ENCODE assay signal across 8 cellular contexts in genomic region chr14:61567838-61568571, GRCh38.
DNase-seq lines count a peak whose midpoint lies in the region; TF ChIP-seq lines count a peak whose summit lies in the region.

No MANE protein-coding gene starts in this region.

- H3K27me3 ChIP-seq in neutrophil (no peaks in the 10 kb centered on the region), A673 (replicated peaks; ENCODE audit: insufficient read depth, low read depth, low read length, poor library complexity) (no peaks in the 10 kb centered on the region)

- peaks cover 76 to 80% of the 10 kb centered on the region in 2 experiments for H3K4me1 ChIP-seq in neutrophil (ENCODE audit: control insufficient read depth in 1 of 2, insufficient read depth in 1 of 2, low read depth in 1 of 2, low read length in 1 of 2)
- H3K4me1 ChIP-seq in A673 (ENCODE audit: insufficient read depth, low read length, poor library complexity, severe bottlenecking) = no peaks in the 10 kb centered on the region

- H3K9me3 ChIP-seq in neutrophil (no peaks in the 10 kb centered on the region), A673 (ENCODE audit: low read depth, low read length, poor library complexity, severe bottlenecking) (no peaks in the 10 kb centered on the region)

- H3K4me3 ChIP-seq in NB4 (ENCODE audit: low read depth, low read length) = peak overlapping the region; percentile 62
- H3K4me3 ChIP-seq in neutrophil (ENCODE audit: low read depth in 1 of 2, low read length in 1 of 2) = peak overlapping the region; percentile 54 to 55
- no peak overlapping the region for H3K4me3 ChIP-seq in A673 (ENCODE audit: low read depth, low read length, poor library complexity, severe bottlenecking)

- H3K36me3 Mint-ChIP-seq in activated naive CD4-positive, alpha-beta T cell treated with anti-CD3 and anti-CD28 coated beads for 36 hours (ENCODE audit: low read depth) = peaks cover 3% of the 10 kb centered on the region

- H3K9me3 Mint-ChIP-seq in activated naive CD4-positive, alpha-beta T cell treated with anti-CD3 and anti-CD28 coated beads for 36 hours = peaks cover 6% of the 10 kb centered on the region

- peak overlapping the region; percentile 99 for H3K27ac ChIP-seq in epithelial cell of prostate
- peak overlapping the region; percentile 97 for H3K27ac ChIP-seq in neutrophil
- H3K27ac ChIP-seq in A673 (ENCODE audit: low read depth, low read length, poor library complexity, severe bottlenecking) = no peak overlapping the region

- TF ChIP-seq CTCF in NB4 (IDR thresholded peaks at IDR 0.05; ENCODE audit: low read depth, low read length) (no peak), neutrophil (IDR thresholded peaks at IDR 0.05) (no peak), A673 (conservative IDR thresholded peaks at IDR 0.05; ENCODE audit: low read depth, low read length) (no peak)

- H3K4me1 Mint-ChIP-seq in activated naive CD4-positive, alpha-beta T cell treated with anti-CD3 and anti-CD28 coated beads for 36 hours (ENCODE audit: low read depth) = peaks cover 87% of the 10 kb centered on the region

- DNase-seq in activated naive CD4-positive, alpha-beta T cell treated with anti-CD3 and anti-CD28 coated beads for 36 hours = no peak
- DNase-seq in activated naive CD4-positive, alpha-beta T cell treated with anti-CD3 and anti-CD28 coated beads, Interleukin-2, amount 50 U/mL, for 16 hours = no peak
- DNase-seq in NB4 (ENCODE audit: low read depth) = peak; percentile 97
- no peak for DNase-seq in epithelial cell of prostate (ENCODE audit: low read depth, low spot score)
- DNase-seq in A673 (ENCODE audit: low spot score) = no peak
- DNase-seq in SHP77 treated with DMSO at 0.1 percent for 48 hours (lab: John Stamatoyannopoulos, UW) = no peak
- DNase-seq in stimulated activated CD4-positive, alpha-beta T cell treated with anti-CD3 and anti-CD28 coated beads, Interleukin-2, amount 100 ng/mL, for 24 hours = no peak

- no TSS peak for BruUV-seq in A673 (replicated peaks; lab: Mats Ljungman, UMichigan)

- H3K4me3 Mint-ChIP-seq in activated naive CD4-positive, alpha-beta T cell treated with anti-CD3 and anti-CD28 coated beads for 36 hours = peak overlapping the region; percentile 73

- intact Hi-C loops in activated naive CD4-positive, alpha-beta T cell treated with anti-CD3 and anti-CD28 coated beads for 36 hours (cut with micrococcal nuclease) = loop anchor here (1.0 to 10.0 kb wide), 3 partner anchors 31 to 267 kb away; no protein-coding TSS in a partner anchor
- intact Hi-C loops in A673 (cut with micrococcal nuclease; ENCODE audit: unreplicated experiment) = no loop called here

- H3K36me3 ChIP-seq in neutrophil = no peaks in the 10 kb centered on the region
- no peaks in the 10 kb centered on the region for H3K36me3 ChIP-seq in A673 (ENCODE audit: insufficient read depth, low read length, poor library complexity, severe bottlenecking)

- no peaks in the 10 kb centered on the region for H3K27me3 Mint-ChIP-seq in activated naive CD4-positive, alpha-beta T cell treated with anti-CD3 and anti-CD28 coated beads for 36 hours (ENCODE audit: low read depth)

- no peak for TF ChIP-seq POLR2A in NB4 (IDR thresholded peaks at IDR 0.05; ENCODE audit: extremely low read depth, insufficient read length)

- H3K27ac Mint-ChIP-seq in activated naive CD4-positive, alpha-beta T cell treated with anti-CD3 and anti-CD28 coated beads for 36 hours = peak overlapping the region; percentile 81

- CTCF ChIA-PET in activated naive CD4-positive, alpha-beta T cell treated with anti-CD3 and anti-CD28 coated beads for 36 hours (lab: Charles Lee) = interaction anchor here (1.1 to 1.5 kb wide), 3 partner anchors 11 to 270 kb away, joined by 3 to 4 read pairs (median 3); no protein-coding TSS in a partner anchor
- CTCF ChIA-PET in A673 (lab: Charles Lee) = no interaction called here

- POLR2A ChIA-PET in A673 (lab: Charles Lee; ENCODE audit: low non-redundant PET) = no interaction called here
